ENCODE assay signal across 11 cellular contexts in the genomic region with DNA sequence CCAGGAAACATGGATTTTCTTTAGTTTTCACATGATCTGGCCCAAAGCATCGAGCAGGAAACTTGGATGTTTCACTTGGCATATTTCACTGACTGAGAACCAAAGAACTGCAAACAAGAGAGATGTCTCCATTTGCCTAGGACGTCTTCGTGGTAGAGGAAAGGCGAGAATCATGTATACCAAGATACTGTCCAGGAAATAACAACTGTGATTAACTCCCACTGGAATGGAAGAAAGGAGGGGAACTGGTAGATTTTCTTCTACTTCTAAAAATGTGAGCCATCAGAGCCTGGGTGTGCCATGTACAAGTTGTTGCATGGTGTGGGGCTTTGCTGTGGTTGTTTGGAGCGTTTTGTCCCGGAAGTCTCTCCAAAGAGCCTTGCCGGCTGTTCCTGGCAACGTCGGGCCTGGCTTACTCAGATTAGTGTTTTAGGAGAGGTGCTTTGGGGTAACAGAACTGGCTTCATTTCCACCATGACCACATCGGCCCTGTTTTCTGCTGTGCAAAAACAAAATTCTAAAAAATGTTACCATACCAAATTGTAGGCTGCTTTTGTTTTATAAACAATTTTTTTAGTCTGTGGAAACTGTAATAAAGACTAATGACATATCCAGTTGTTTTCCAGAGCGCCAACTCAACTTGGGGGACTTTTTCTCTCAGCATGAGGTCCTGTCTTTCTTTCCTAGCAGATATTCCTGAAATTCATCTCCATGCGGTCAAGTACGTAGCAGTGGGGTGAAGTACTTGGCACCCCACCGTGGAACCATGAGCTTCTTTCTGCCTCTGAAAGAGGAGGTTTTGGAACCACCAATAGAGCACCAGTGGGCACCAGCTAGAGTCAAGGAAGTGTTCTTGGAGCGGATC.
A peak's percentile ranks its signal among the peaks of the same experiment; 100 is the strongest.
DNase-seq lines count a peak whose midpoint lies in the region; TF ChIP-seq lines count a peak whose summit lies in the region.
"Had no signal": no experiment of that assay in that cellular context is flagged by ENCODE, and none has a peak within 500 bp of the region (broad histone marks: within the 10 kb centered on the region; RNA-seq: fewer than 3 reads in every experiment).

No MANE protein-coding gene starts in this region.

- TF ChIP-seq CTCF in epithelial cell of esophagus (IDR thresholded peaks at IDR 0.05; ENCODE audit: insufficient read depth, low read depth, low read length, missing control alignments): no peak
- TF ChIP-seq CTCF in testis (IDR thresholded peaks at IDR 0.05): no peak
- no peak for TF ChIP-seq CTCF in nephron progenitor cell (IDR thresholded peaks at IDR 0.05)

- no peak overlapping the region for H3K4me2 ChIP-seq in mesenchymal stem cell (ENCODE audit: low read length, poor library complexity, severe bottlenecking)

- H4K91ac ChIP-seq in mesenchymal stem cell (ENCODE audit: low read length): no peak overlapping the region

- no peaks in the 10 kb centered on the region for H3K36me3 ChIP-seq in MG63
- no peaks in the 10 kb centered on the region for H3K36me3 ChIP-seq in mesenchymal stem cell (ENCODE audit: control insufficient read depth in 1 of 2, insufficient read depth in 2 of 2, low read depth in 1 of 2, low read length in 2 of 2)
- no peaks in the 10 kb centered on the region for H3K36me3 ChIP-seq in testis (ENCODE audit: low read depth, missing control alignments)
- no peaks in the 10 kb centered on the region for H3K36me3 ChIP-seq in CD8-positive, alpha-beta memory T cell (ENCODE audit: insufficient read depth, low read length)

- H3K27me3 ChIP-seq in MG63 (no peaks in the 10 kb centered on the region), mesenchymal stem cell (ENCODE audit: control insufficient read depth in 1 of 2, insufficient read depth in 1 of 2, low read length in 2 of 2) (no peaks in the 10 kb centered on the region), testis (no peaks in the 10 kb centered on the region)
- no peaks in the 10 kb centered on the region for H3K27me3 ChIP-seq in CD8-positive, alpha-beta memory T cell (ENCODE audit: insufficient read depth, low read length, poor library complexity, severe bottlenecking)

- no peak overlapping the region for H4K8ac ChIP-seq in mesenchymal stem cell (ENCODE audit: low read length)

- no peak overlapping the region for H2BK5ac ChIP-seq in mesenchymal stem cell (ENCODE audit: low read depth, low read length, poor library complexity, severe bottlenecking)

- H3K36me3 Mint-ChIP-seq in nephron progenitor cell (ENCODE audit: low read depth): no peaks in the 10 kb centered on the region
- no peaks in the 10 kb centered on the region for H3K36me3 Mint-ChIP-seq in CD8-positive, alpha-beta memory T cell

- no peaks in the 10 kb centered on the region for H3K4me1 Mint-ChIP-seq in nephron progenitor cell
- H3K4me1 Mint-ChIP-seq in CD8-positive, alpha-beta memory T cell: no peaks in the 10 kb centered on the region

- H3K14ac ChIP-seq in mesenchymal stem cell (ENCODE audit: low read length in 2 of 2): peak overlapping the region in 1 of 2 experiments; percentile 20

- H3K9me3 ChIP-seq in MG63 (no peaks in the 10 kb centered on the region), mesenchymal stem cell (ENCODE audit: control insufficient read depth, low read length) (no peaks in the 10 kb centered on the region), testis (no peaks in the 10 kb centered on the region)
- no peaks in the 10 kb centered on the region for H3K9me3 ChIP-seq in CD8-positive, alpha-beta memory T cell (ENCODE audit: low read length)

- H3K27ac ChIP-seq in mesenchymal stem cell (ENCODE audit: low read length, poor library complexity, severe bottlenecking) (no peak overlapping the region), testis (peak overlapping the region in 1 of 2 donors; percentile 37)
- H3K27ac ChIP-seq in CD8-positive, alpha-beta memory T cell (ENCODE audit: low read depth, low read length): no peak overlapping the region

- whole genome bisulfite sequencing in mesenchymal stem cell: 87% methylated on average over 10 of the region's 15 CpGs
- WGBS in testis, 2 donors: 62 to 65% methylated on average over 15 of the region's 15 CpGs

- H3K27ac Mint-ChIP-seq in nephron progenitor cell: no peak overlapping the region
- H3K27ac Mint-ChIP-seq in CD8-positive, alpha-beta memory T cell: peak overlapping the region in 2 of 8 donors; percentile 10 to 31
- H3K27ac Mint-ChIP-seq: T-helper 1 cell treated with Interleukin-12 subunit alpha and Interleukin-12 subunit beta and Interleukin-4 antibody, amounts not matched to agents 30 μg/mL and 1 μg/mL, for 36 hours had no signal

- H2BK15ac ChIP-seq in mesenchymal stem cell (ENCODE audit: low read depth, poor library complexity, severe bottlenecking): no peak overlapping the region

- H2AFZ ChIP-seq in mesenchymal stem cell (ENCODE audit: low read depth, low read length): no peak overlapping the region

- no peaks in the 10 kb centered on the region for H3K9me3 Mint-ChIP-seq in nephron progenitor cell
- peaks cover 0 to 2% (median 0%) of the 10 kb centered on the region in 5 donors for H3K9me3 Mint-ChIP-seq in CD8-positive, alpha-beta memory T cell
- H3K9me3 Mint-ChIP-seq: T-helper 1 cell treated with Interleukin-12 subunit alpha and Interleukin-12 subunit beta and Interleukin-4 antibody, amounts not matched to agents 30 μg/mL and 1 μg/mL, for 36 hours had no signal

- no peaks in the 10 kb centered on the region for H3K27me3 Mint-ChIP-seq in nephron progenitor cell (ENCODE audit: low read depth, poor library complexity)
- peaks cover 0 to 4% of the 10 kb centered on the region in 2 donors for H3K27me3 Mint-ChIP-seq in CD8-positive, alpha-beta memory T cell

- peak overlapping the region; percentile 37 for H2AK5ac ChIP-seq in mesenchymal stem cell (ENCODE audit: low read length, severe bottlenecking)

- no peak overlapping the region for H3K18ac ChIP-seq in mesenchymal stem cell (ENCODE audit: low read depth in 1 of 2, low read length in 2 of 2)

- intact Hi-C loops in testis (cut with DNase I; ENCODE audit: low total_unique reads): no loop called here

- POLR2A ChIA-PET in CD8-positive, alpha-beta memory T cell (lab: Charles Lee): no interaction called here

- peaks cover 1% of the 10 kb centered on the region for H3K4me1 ChIP-seq in mesenchymal stem cell (ENCODE audit: control insufficient read depth, insufficient read depth, low read depth, low read length)
- H3K4me1 ChIP-seq in testis: no peaks in the 10 kb centered on the region
- H3K4me1 ChIP-seq in CD8-positive, alpha-beta memory T cell (ENCODE audit: insufficient read depth, low read length): no peaks in the 10 kb centered on the region

- CTCF ChIA-PET in CD8-positive, alpha-beta memory T cell (lab: Charles Lee): no interaction called here

- H2BK12ac ChIP-seq in mesenchymal stem cell (ENCODE audit: low read length in 2 of 2): no peak overlapping the region

- no peak for TF ChIP-seq POLR2A in testis (IDR thresholded peaks at IDR 0.05)

- H3K4me3 ChIP-seq in MG63 (no peak overlapping the region), epithelial cell of esophagus (ENCODE audit: low read length) (peak overlapping the region; percentile 6), mesenchymal stem cell (ENCODE audit: insufficient read depth in 1 of 2, low read depth in 1 of 2, low read length in 2 of 2) (peak overlapping the region in 1 of 2 experiments; percentile 60), testis (no peak overlapping the region)
- H3K4me3 ChIP-seq in CD8-positive, alpha-beta memory T cell (ENCODE audit: low read length): no peak overlapping the region

- H3K4ac ChIP-seq in mesenchymal stem cell (ENCODE audit: low read depth in 1 of 2, low read length in 2 of 2): no peak overlapping the region

- peak overlapping the region; percentile 85 for H3K9ac ChIP-seq in mesenchymal stem cell (ENCODE audit: low read length)

- no peak overlapping the region for H2BK120ac ChIP-seq in mesenchymal stem cell (ENCODE audit: low read depth, low read length)

- DNase-seq in MG63 (peak; percentile 67), epithelial cell of esophagus (ENCODE audit: low read depth) (peak; percentile 94), mesenchymal stem cell (no peak), testis (peak; percentile 66), NCI-H2107 (lab: John Stamatoyannopoulos, UW) (no peak), nephron progenitor cell (no peak), NCI-H69 (lab: John Stamatoyannopoulos, UW) (no peak)
- DNase-seq in CD8-positive, alpha-beta memory T cell: no peak
- DNase-seq: KG1, NCI-H526 treated with DMSO at 0.1 percent for 48 hours had no signal

- no peaks in the 10 kb centered on the region for H3K79me1 ChIP-seq in mesenchymal stem cell (replicated peaks; ENCODE audit: low read length, poor library complexity, severe bottlenecking)

- H3K23ac ChIP-seq in mesenchymal stem cell (ENCODE audit: low read length in 2 of 2): no peak overlapping the region

- H3K4me3 Mint-ChIP-seq in nephron progenitor cell: no peak overlapping the region
- H3K4me3 Mint-ChIP-seq in CD8-positive, alpha-beta memory T cell: no peak overlapping the region
- H3K4me3 Mint-ChIP-seq: T-helper 1 cell treated with Interleukin-12 subunit alpha and Interleukin-12 subunit beta and Interleukin-4 antibody, amounts not matched to agents 30 μg/mL and 1 μg/mL, for 36 hours had no signal

Comparison
In these comparisons a context has a peak if more than half of its experiments do, and no peak if none do; other contexts are left out.
1. DNase-seq: peak in MG63 (single experiment), epithelial cell of esophagus (single experiment) and testis (single experiment); none in mesenchymal stem cell (single experiment), NCI-H2107 (single experiment), nephron progenitor cell (single experiment), CD8-positive, alpha-beta memory T cell (0 of 5) and NCI-H69 (single experiment).